Comparison of ENCODE assay signal across 13 cellular contexts in genomic region chr15:56739964-56740640, GRCh38. TPM values are rescaled to one million over a fixed set of nuclear protein-coding genes. Genes with fewer than 3 reads are reported as not detected.
A peak's percentile ranks its signal among the peaks of the same experiment; 100 is the strongest.
DNase-seq lines count a peak whose midpoint lies in the region; ATAC-seq, FAIRE-seq and TF ChIP-seq lines count a peak whose summit lies in the region.
"Had no signal": no experiment of that assay in that cellular context is flagged by ENCODE, and none has a peak within 500 bp of the region (broad histone marks: within the 10 kb centered on the region; RNA-seq: fewer than 3 reads in every experiment).

No MANE protein-coding gene starts in this region.

- TF ChIP-seq RAD21 in HepG2 (CRISPR knock-in tag; IDR thresholded peaks at IDR 0.05) = no peak

- CTCF ChIA-PET in HepG2 (lab: Yijun Ruan, JAX; ENCODE audit: low intra/inter-chr PET ratio, low total read pairs) = no interaction called here

- TF ChIP-seq EP300 in HepG2 (IDR thresholded peaks at IDR 0.05; ENCODE audit: low read depth in 2 of 2, low read length in 2 of 2) (no peak), HepG2 (CRISPR knock-in tag; IDR thresholded peaks at IDR 0.05; ENCODE audit: borderline replicate concordance) (no peak), suprapubic skin (IDR thresholded peaks at IDR 0.05) (no peak)

- BruUV-seq in HepG2 (replicated peaks; lab: Mats Ljungman, UMichigan) = no TSS peak

- H3K9me3 ChIP-seq in HepG2 (ENCODE audit: low read length) = no peaks in the 10 kb centered on the region
- H3K9me3 ChIP-seq in right lobe of liver = no peaks in the 10 kb centered on the region
- H3K9me3 ChIP-seq in body of pancreas = no peaks in the 10 kb centered on the region
- peaks cover 7% of the 10 kb centered on the region for H3K9me3 ChIP-seq in suprapubic skin
- H3K9me3 ChIP-seq: SJSA1 had no signal

- ATAC-seq in HepG2 (peak; percentile 38; the same call in 2 of the 3 replicates), right lobe of liver (no peak), body of pancreas (peak; percentile 92)

- in situ Hi-C loops in HepG2 (cut with HindIII; ENCODE audit: extremely low pct_ligation_motif_present, low pct_unique_long_range_greater_than_20kb) = no loop called here

- no peak overlapping the region for H3K27ac ChIP-seq in HepG2 (ENCODE audit: extremely low read length, insufficient read depth, low read length)
- H3K27ac ChIP-seq in right lobe of liver = no peak overlapping the region
- H3K27ac ChIP-seq in body of pancreas = peak overlapping the region; percentile 54 to 64 (median 61)
- H3K27ac ChIP-seq in suprapubic skin = no peak overlapping the region
- H3K27ac ChIP-seq: SJSA1 had no signal

- peak; percentile 11 for DNase-seq in HepG2 (ENCODE audit: low spot score)
- DNase-seq in right lobe of liver = no peak
- DNase-seq in NAMALWA (ENCODE audit: low spot score) = peak; percentile 46
- DNase-seq in body of pancreas = peak; percentile 24 to 62 (median 35)
- no peak for DNase-seq in mesenteric fat pad (ENCODE audit: low spot score)
- no peak for DNase-seq in stimulated activated CD4-positive, alpha-beta T cell treated with anti-CD3 and anti-CD28 coated beads, Interleukin-1b, Interleukin-23, amount 100 ng/mL, for 48 hours
- no peak for DNase-seq in activated gamma-delta T cell (lab: John Stamatoyannopoulos, UW)
- no peak for DNase-seq in suprapubic skin (ENCODE audit: low spot score in 2 of 2)
- DNase-seq: activated CD8-positive, alpha-beta memory T cell treated with anti-CD3 and anti-CD28 coated beads for 24 hours; CD4-positive, alpha-beta T cell; nucleus accumbens had no signal

- no peak for TF ChIP-seq POLR2A in HepG2 (IDR thresholded peaks at IDR 0.05; ENCODE audit: insufficient read depth in 1 of 2, low read depth in 2 of 2, low read length in 2 of 2)
- no peak for TF ChIP-seq POLR2A in right lobe of liver (IDR thresholded peaks at IDR 0.05)
- TF ChIP-seq POLR2A in body of pancreas (IDR thresholded peaks at IDR 0.05) = no peak
- TF ChIP-seq POLR2A in suprapubic skin (IDR thresholded peaks at IDR 0.05) = no peak

- peak; percentile 17; the same call in 1 of the 2 replicates for TF ChIP-seq CTCF in HepG2 (CRISPR knock-in tag; IDR thresholded peaks at IDR 0.05)
- peak in 1 of 4 donors; percentile 5 for TF ChIP-seq CTCF in right lobe of liver (IDR thresholded peaks at IDR 0.05)
- TF ChIP-seq CTCF in body of pancreas (IDR thresholded peaks at IDR 0.05) = peak in 6 of 7 experiments; percentile 27 to 62 (median 48)
- no peak for TF ChIP-seq CTCF in suprapubic skin (IDR thresholded peaks at IDR 0.05)

- intact Hi-C loops in HepG2 (cut with micrococcal nuclease; ENCODE audit: unreplicated experiment) = loop anchor here (10.0 kb wide), 1 partner anchor 245 kb away; no protein-coding TSS in a partner anchor
- intact Hi-C loops in right lobe of liver (cut with DNase I) = no loop called here
- intact Hi-C loops in body of pancreas (cut with DNase I) = no loop called here

- H3K27me3 ChIP-seq in HepG2 (ENCODE audit: control insufficient read depth in 1 of 2, insufficient read depth in 2 of 2, low read length in 2 of 2) (no peaks in the 10 kb centered on the region), right lobe of liver (no peaks in the 10 kb centered on the region), body of pancreas (no peaks in the 10 kb centered on the region), suprapubic skin (no peaks in the 10 kb centered on the region)
- H3K27me3 ChIP-seq: SJSA1 had no signal

- H3K4me1 ChIP-seq in HepG2 (ENCODE audit: insufficient read depth, low read length) = peaks cover 56% of the 10 kb centered on the region
- H3K4me1 ChIP-seq in right lobe of liver = peaks cover 0 to 19% (median 0%) of the 10 kb centered on the region in 4 donors
- peaks cover 23% of the 10 kb centered on the region for H3K4me1 ChIP-seq in body of pancreas
- peaks cover 7% of the 10 kb centered on the region for H3K4me1 ChIP-seq in suprapubic skin

- H3K79me2 ChIP-seq in HepG2 (ENCODE audit: insufficient read depth, low read length) = no peaks in the 10 kb centered on the region

- H2AFZ ChIP-seq in HepG2 (ENCODE audit: low read length) = no peak overlapping the region

- no peak for FAIRE-seq in HepG2 (lab: Jason Lieb, UNC)
- FAIRE-seq: islet of Langerhans had no signal

- 0 out of 2 replicates have a peak overlapping the region, but pooled peaks have one; percentile 13 for H3K4me2 ChIP-seq in HepG2 (ENCODE audit: low read depth, low read length)

- H3K4me3 ChIP-seq in HepG2 (replicated peaks in 1 of 3; ENCODE audit: insufficient read depth in 1 of 3, low read depth in 2 of 3, low read length in 3 of 3) = no peak overlapping the region
- H3K4me3 ChIP-seq in right lobe of liver = no peak overlapping the region
- H3K4me3 ChIP-seq in body of pancreas = no peak overlapping the region
- H3K4me3 ChIP-seq in suprapubic skin = no peak overlapping the region
- H3K4me3 ChIP-seq: SJSA1 had no signal

- no peaks in the 10 kb centered on the region for H4K20me1 ChIP-seq in HepG2 (ENCODE audit: insufficient read depth, low read length)

- no peak overlapping the region for H3K9ac ChIP-seq in HepG2 (ENCODE audit: insufficient read depth, low read depth, low read length)

- POLR2A ChIA-PET in HepG2 (lab: Yijun Ruan, JAX) = no interaction called here

- H3K36me3 ChIP-seq in HepG2 (replicated peaks in 1 of 2; ENCODE audit: control insufficient read depth in 1 of 2, insufficient read depth in 2 of 2, low read length in 2 of 2) = no peaks in the 10 kb centered on the region
- H3K36me3 ChIP-seq in right lobe of liver = no peaks in the 10 kb centered on the region
- H3K36me3 ChIP-seq in body of pancreas (replicated peaks in 1 of 2; ENCODE audit: insufficient read depth in 1 of 2, low read depth in 2 of 2) = no peaks in the 10 kb centered on the region
- no peaks in the 10 kb centered on the region for H3K36me3 ChIP-seq in suprapubic skin
- H3K36me3 ChIP-seq: SJSA1 had no signal

TF ChIP-seq in HepG2, 621 proteins besides CTCF, POLR2A, EP300 and RAD21 (continues in another document):
- TF ChIP-seq GABPA (IDR thresholded peaks at IDR 0.05; ENCODE audit: low read depth, low read length) = peak; percentile 31; the same call in 1 of the 2 replicates
- peak; percentile 80 for TF ChIP-seq GABPA (CRISPR knock-in tag; IDR thresholded peaks at IDR 0.05; ENCODE audit: low read depth)
- TF ChIP-seq GABPB1 (CRISPR knock-in tag; IDR thresholded peaks at IDR 0.05) = peak; percentile 51; the same call in 1 of the 2 replicates
- TF ChIP-seq STAG1 (CRISPR knock-in tag; IDR thresholded peaks at IDR 0.05) = no peak
- peak; percentile 73; the same call in 1 of the 2 replicates for TF ChIP-seq ZNF574 (CRISPR knock-in tag; IDR thresholded peaks at IDR 0.05)

RNA-seq across cellular contexts. Expression of gene ZNF280D, which starts 6.8 kb away (rescaled TPM):
- total RNA-seq in HepG2 (2016; rRNA removed; fragmentation: Illumina TruSeq; extraction: Trizol) = 11.9 and 13.1 TPM in 2 replicates
- 5.4 and 7.1 TPM in 2 replicates for total RNA-seq in HepG2 (2016; cell fraction: cytosol; rRNA removed; fragmentation: Illumina TruSeq; extraction: Trizol; ENCODE audit: low read depth)
- 11.5 and 15.5 TPM in 2 replicates for total RNA-seq in HepG2 (2016; cell fraction: insoluble cytoplasmic fraction; rRNA removed; fragmentation: Illumina TruSeq; extraction: Trizol)
- total RNA-seq in HepG2 (2016; cell fraction: membrane; rRNA removed; fragmentation: Illumina TruSeq; extraction: Trizol) = 9.9 and 10.1 TPM in 2 replicates
- total RNA-seq in HepG2 (2016; cell fraction: nucleus; rRNA removed; fragmentation: Illumina TruSeq; extraction: Trizol) = 24.9 and 26.5 TPM in 2 replicates
- 5.4 and 7.1 TPM in 2 replicates for polyA plus RNA-seq in HepG2 (2011; rRNA removed)
- polyA plus RNA-seq in HepG2 (2011; cell fraction: cytosol; rRNA removed) = 2.2 and 3.9 TPM in 2 replicates
- polyA plus RNA-seq in HepG2 (2011; cell fraction: nucleus; rRNA removed) = 6.2 and 6.6 TPM in 2 replicates
- 8.9 and 11.0 TPM in 2 replicates for polyA plus RNA-seq in HepG2 (2012)
- 3.4 and 6.5 TPM in 2 replicates for polyA plus RNA-seq in HepG2 (2016; cell fraction: cytosol; fragmentation: Illumina TruSeq; extraction: Trizol; ENCODE audit: low read depth)
- 11.9 and 12.1 TPM in 2 replicates for polyA plus RNA-seq in HepG2 (2016; cell fraction: insoluble cytoplasmic fraction; fragmentation: Illumina TruSeq; extraction: Trizol; ENCODE audit: low read depth)
- 6.9 and 8.3 TPM in 2 replicates for polyA plus RNA-seq in HepG2 (2016; cell fraction: membrane; fragmentation: Illumina TruSeq; extraction: Trizol; ENCODE audit: low read depth)
- 19.8 and 24.6 TPM in 2 replicates for polyA plus RNA-seq in HepG2 (2016; cell fraction: nucleus; fragmentation: Illumina TruSeq; extraction: Trizol; ENCODE audit: insufficient read depth, low read depth)
- 4.1 and 5.7 TPM in 2 replicates for polyA minus RNA-seq in HepG2 (2011; rRNA and poly(A)+ RNA removed; ENCODE audit: low replicate concordance)
- polyA minus RNA-seq in HepG2 (2011; cell fraction: cytosol; rRNA and poly(A)+ RNA removed) = 4.0 and 5.2 TPM in 2 replicates
- 40.4 and 43.9 TPM in 2 replicates for polyA minus RNA-seq in HepG2 (2011; cell fraction: nucleus; rRNA and poly(A)+ RNA removed)
- total RNA-seq in right lobe of liver = 10 to 100 TPM; 18.2 to 34.0 (median 18.7) TPM
- 10 to 100 TPM; 28.3 to 38.7 TPM for total RNA-seq in body of pancreas
- 37.2 TPM for total RNA-seq in mesenteric fat pad
- total RNA-seq in suprapubic skin = 10 to 100 TPM; 27.4 to 59.3 (median 37.3) TPM

Comparison
In these comparisons a context has a peak if more than half of its experiments do, and no peak if none do; other contexts are left out.
1. ATAC-seq: peak in HepG2 (single experiment) and body of pancreas (single experiment); none in right lobe of liver (0 of 4).
2. DNase-seq: peak in HepG2 (single experiment), NAMALWA (single experiment) and body of pancreas (4 of 4); none in right lobe of liver (0 of 3), mesenteric fat pad (single experiment), stimulated activated CD4-positive, alpha-beta T cell treated with anti-CD3 and anti-CD28 coated beads, Interleukin-1b, Interleukin-23, amount 100 ng/mL, for 48 hours (single experiment), activated gamma-delta T cell (single experiment) and suprapubic skin (0 of 2).
3. H3K27ac ChIP-seq: peak in body of pancreas (4 of 4); none in HepG2 (single experiment), right lobe of liver (0 of 3) and suprapubic skin (single experiment).
4. CTCF ChIP-seq: peak in HepG2 (single experiment) and body of pancreas (6 of 7); none in suprapubic skin (0 of 2).